Comparison of ENCODE assay signal across 9 cellular contexts in the genomic region with DNA sequence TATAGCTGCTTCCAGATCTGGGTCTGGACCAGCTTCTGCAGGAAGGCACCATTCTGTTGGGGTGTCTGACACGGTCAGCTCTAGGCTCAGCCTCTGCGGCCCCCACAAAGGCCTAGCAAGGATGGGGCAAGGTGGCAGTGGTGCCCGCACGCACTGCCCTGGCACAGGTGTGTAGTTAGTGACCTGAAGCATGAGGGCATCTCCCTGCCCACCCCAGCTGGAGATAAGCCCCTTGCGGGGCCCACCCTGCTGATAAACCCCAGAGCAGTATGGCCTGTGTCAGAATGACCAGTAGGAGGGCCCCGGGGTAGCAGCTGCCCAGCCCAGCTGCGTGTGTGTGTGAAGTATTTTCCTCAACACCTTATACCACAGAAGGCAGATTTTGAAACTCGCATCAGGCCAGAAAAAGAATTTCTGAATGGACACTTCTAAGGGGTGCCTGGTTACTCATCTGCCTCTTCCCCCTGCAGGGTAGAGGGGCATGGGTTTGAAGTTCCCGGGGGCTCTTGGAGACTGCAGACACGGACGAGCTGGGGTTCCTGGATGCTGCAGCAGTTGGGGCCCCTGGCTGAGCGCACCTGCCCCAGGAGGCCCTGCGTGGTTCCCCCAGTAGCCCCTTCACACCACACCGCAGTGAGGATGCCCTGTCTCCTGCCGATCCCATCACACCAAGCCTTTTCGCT. TPM values are rescaled to one million over a fixed set of nuclear protein-coding genes. Genes with fewer than 3 reads are reported as not detected.
DNase-seq lines count a peak whose midpoint lies in the region; ATAC-seq, FAIRE-seq and TF ChIP-seq lines count a peak whose summit lies in the region.
"Had no signal": no experiment of that assay in that cellular context is flagged by ENCODE, and none has a peak within 500 bp of the region (broad histone marks: within the 10 kb centered on the region; RNA-seq: fewer than 3 reads in every experiment).

No MANE protein-coding gene starts in this region.

- H2AFZ ChIP-seq in keratinocyte (ENCODE audit: control insufficient read depth, low read length) = no peak overlapping the region

- peak overlapping the region; percentile 4 for H3K4me3 Mint-ChIP-seq in natural killer cell
- no peak overlapping the region for H3K4me3 Mint-ChIP-seq in natural killer cell treated with Interleukin-12 subunit alpha and Interleukin-12 subunit beta and Interleukin-15 and Interleukin-18, amount 100 ng/mL, for 72 hours
- peak overlapping the region; percentile 13 for H3K4me3 Mint-ChIP-seq in activated CD4-positive, alpha-beta memory T cell treated with anti-CD3 and anti-CD28 coated beads, Interleukin-2, amount 10 ng/mL, durations not matched to agents 7 days and 5 days

- H3K9me3 Mint-ChIP-seq in natural killer cell = no peaks in the 10 kb centered on the region
- H3K9me3 Mint-ChIP-seq in natural killer cell treated with Interleukin-12 subunit alpha and Interleukin-12 subunit beta and Interleukin-15 and Interleukin-18, amount 100 ng/mL, for 72 hours = no peaks in the 10 kb centered on the region
- no peaks in the 10 kb centered on the region for H3K9me3 Mint-ChIP-seq in activated CD4-positive, alpha-beta memory T cell treated with anti-CD3 and anti-CD28 coated beads, Interleukin-2, amount 10 ng/mL, durations not matched to agents 7 days and 5 days

- H3K4me3 ChIP-seq in keratinocyte (ENCODE audit: control insufficient read depth in 2 of 3, extremely low read depth in 1 of 3, insufficient read depth in 2 of 3, low read depth in 1 of 3, low read length in 3 of 3) (no peak overlapping the region), transverse colon (no peak overlapping the region)

- H3K9me1 ChIP-seq in keratinocyte (ENCODE audit: control insufficient read depth, extremely low read depth, insufficient read depth, low read length) = peaks cover 7% of the 10 kb centered on the region

- in situ Hi-C loops in transverse colon (cut with MboI; ENCODE audit: low pct_ligation_motif_present in 1 of 4, low pct_unique_long_range_greater_than_20kb in 1 of 4, low sequenced_read_pairs in 3 of 4) = no loop called here

- intact Hi-C loops in natural killer cell (cut with micrococcal nuclease) (no loop called here), transverse colon (cut with DNase I; ENCODE audit: low total_unique reads) (no loop called here)

- H3K36me3 ChIP-seq in keratinocyte (ENCODE audit: control insufficient read depth in 2 of 2, extremely low read depth in 1 of 2, insufficient read depth in 2 of 2, low read length in 2 of 2) = peaks cover 21 to 38% of the 10 kb centered on the region in 2 experiments
- H3K36me3 ChIP-seq in transverse colon = peaks cover 0 to 4% (median 0%) of the 10 kb centered on the region in 4 donors

- H3K9me3 ChIP-seq in keratinocyte (ENCODE audit: control insufficient read depth, low read depth, low read length) (no peaks in the 10 kb centered on the region), transverse colon (no peaks in the 10 kb centered on the region)

- no peak for TF ChIP-seq EP300 in transverse colon (IDR thresholded peaks at IDR 0.05; ENCODE audit: low read depth)

- DNase-seq in natural killer cell (no peak), keratinocyte (ENCODE audit: low read depth, low spot score) (no peak), transverse colon (no peak), NCI-H1436 (lab: John Stamatoyannopoulos, UW) (no peak), NCI-H1105 treated with DMSO at 0.1 percent for 48 hours (lab: John Stamatoyannopoulos, UW) (no peak), NOMO-1 treated with DMSO at 0.1 percent for 48 hours (lab: John Stamatoyannopoulos, UW; ENCODE audit: unreplicated experiment) (no peak)
- DNase-seq in natural killer cell treated with Interleukin-12 subunit alpha and Interleukin-12 subunit beta and Interleukin-15 and Interleukin-18, amount 100 ng/mL, for 72 hours (ENCODE audit: low spot score) = no peak
- DNase-seq in activated CD4-positive, alpha-beta memory T cell treated with anti-CD3 and anti-CD28 coated beads, Interleukin-2, amount 10 ng/mL, durations not matched to agents 7 days and 5 days = no peak
- DNase-seq: NCI-H510A had no signal

- H3K4me1 Mint-ChIP-seq in natural killer cell = peaks cover 24 to 44% of the 10 kb centered on the region in 2 donors
- peaks cover 14 to 41% of the 10 kb centered on the region in 2 donors for H3K4me1 Mint-ChIP-seq in natural killer cell treated with Interleukin-12 subunit alpha and Interleukin-12 subunit beta and Interleukin-15 and Interleukin-18, amount 100 ng/mL, for 72 hours (ENCODE audit: low read depth in 2 of 2)
- peaks cover 51% of the 10 kb centered on the region for H3K4me1 Mint-ChIP-seq in activated CD4-positive, alpha-beta memory T cell treated with anti-CD3 and anti-CD28 coated beads, Interleukin-2, amount 10 ng/mL, durations not matched to agents 7 days and 5 days

- H3K27ac ChIP-seq in keratinocyte (ENCODE audit: control insufficient read depth, insufficient read depth, low read length) (no peak overlapping the region), transverse colon (peak overlapping the region; percentile 96 to 100 (median 98))

- no peaks in the 10 kb centered on the region for H3K27me3 ChIP-seq in keratinocyte (ENCODE audit: control insufficient read depth, extremely low read depth, insufficient read depth, low read length)
- no peaks in the 10 kb centered on the region for H3K27me3 ChIP-seq in transverse colon

- TF ChIP-seq CTCF in natural killer cell (IDR thresholded peaks at IDR 0.05) = no peak
- TF ChIP-seq CTCF in keratinocyte (optimal IDR thresholded peaks at IDR 0.05 in 1 of 3, IDR thresholded peaks at IDR 0.05 in 1 of 3, conservative IDR thresholded peaks at IDR 0.05 in 1 of 3; ENCODE audit: extremely low read depth in 1 of 3, insufficient read depth in 2 of 3, low read length in 3 of 3) = no peak
- TF ChIP-seq CTCF in transverse colon (IDR thresholded peaks at IDR 0.05) = no peak

- FAIRE-seq in keratinocyte (lab: Jason Lieb, UNC) = no peak

- H3K9ac ChIP-seq in keratinocyte (ENCODE audit: control insufficient read depth, extremely low read depth, insufficient read depth, low read length) = peak overlapping the region; percentile 15

- H3K4me2 ChIP-seq in keratinocyte (ENCODE audit: control insufficient read depth, extremely low read depth, insufficient read depth, low read depth, low read length) = no peak overlapping the region

- CTCF ChIA-PET in activated CD4-positive, alpha-beta memory T cell treated with anti-CD3 and anti-CD28 coated beads, Interleukin-2, amount 10 ng/mL, durations not matched to agents 7 days and 5 days (lab: Charles Lee) = no interaction called here

- no peak for TF ChIP-seq POLR2A in transverse colon (IDR thresholded peaks at IDR 0.05)

- 69% methylated on average over 11 of the region's 16 CpGs; no CpG with 5 or more reads in 1 of the 2 donors for WGBS in transverse colon (ENCODE audit: low coverage in 1 of 2), 2 donors

- H3K27me3 Mint-ChIP-seq in natural killer cell (ENCODE audit: low read depth in 2 of 2) = no peaks in the 10 kb centered on the region
- H3K27me3 Mint-ChIP-seq in natural killer cell treated with Interleukin-12 subunit alpha and Interleukin-12 subunit beta and Interleukin-15 and Interleukin-18, amount 100 ng/mL, for 72 hours = no peaks in the 10 kb centered on the region
- H3K27me3 Mint-ChIP-seq in activated CD4-positive, alpha-beta memory T cell treated with anti-CD3 and anti-CD28 coated beads, Interleukin-2, amount 10 ng/mL, durations not matched to agents 7 days and 5 days = no peaks in the 10 kb centered on the region

- dilution Hi-C loops in keratinocyte (cut with MboI; ENCODE audit: extremely low pct_ligation_motif_present, low sequenced_read_pairs) = no loop called here

- H3K27ac Mint-ChIP-seq in natural killer cell = peak overlapping the region; percentile 75 to 87
- H3K27ac Mint-ChIP-seq in natural killer cell treated with Interleukin-12 subunit alpha and Interleukin-12 subunit beta and Interleukin-15 and Interleukin-18, amount 100 ng/mL, for 72 hours = peak overlapping the region in 1 of 2 donors; percentile 59
- peak overlapping the region; percentile 68 for H3K27ac Mint-ChIP-seq in activated CD4-positive, alpha-beta memory T cell treated with anti-CD3 and anti-CD28 coated beads, Interleukin-2, amount 10 ng/mL, durations not matched to agents 7 days and 5 days

- peaks cover 57% of the 10 kb centered on the region for H3K79me2 ChIP-seq in keratinocyte (ENCODE audit: control insufficient read depth, insufficient read depth, low read length)

- no peak for ATAC-seq in natural killer cell
- no peak for ATAC-seq in natural killer cell treated with Interleukin-12 subunit alpha and Interleukin-12 subunit beta and Interleukin-15 and Interleukin-18, amount 100 ng/mL, for 72 hours

- POLR2A ChIA-PET in activated CD4-positive, alpha-beta memory T cell treated with anti-CD3 and anti-CD28 coated beads, Interleukin-2, amount 10 ng/mL, durations not matched to agents 7 days and 5 days (lab: Charles Lee) = interaction anchor here (0.6 to 2.6 kb wide), 15 partner anchors 8 to 183 kb away, joined by 3 to 10 read pairs (median 4); a partner anchor contains a TSS

- H4K20me1 ChIP-seq in keratinocyte (ENCODE audit: control insufficient read depth, extremely low read depth, insufficient read depth, low read length) = peaks cover 19% of the 10 kb centered on the region

- H3K4me1 ChIP-seq in keratinocyte (ENCODE audit: control insufficient read depth, extremely low read depth, insufficient read depth, low read length) = peaks cover 40% of the 10 kb centered on the region
- H3K4me1 ChIP-seq in transverse colon = peaks cover 45 to 87% (median 69%) of the 10 kb centered on the region in 4 donors

- H3K36me3 Mint-ChIP-seq in natural killer cell = no peaks in the 10 kb centered on the region
- peaks cover 5% of the 10 kb centered on the region for H3K36me3 Mint-ChIP-seq in natural killer cell treated with Interleukin-12 subunit alpha and Interleukin-12 subunit beta and Interleukin-15 and Interleukin-18, amount 100 ng/mL, for 72 hours
- peaks cover 52% of the 10 kb centered on the region for H3K36me3 Mint-ChIP-seq in activated CD4-positive, alpha-beta memory T cell treated with anti-CD3 and anti-CD28 coated beads, Interleukin-2, amount 10 ng/mL, durations not matched to agents 7 days and 5 days (ENCODE audit: low read depth)

RNA-seq across cellular contexts. Expression of a gene that starts 4.6 kb away (rescaled TPM):
- total RNA-seq in natural killer cell (100 to 1,000 TPM; 600 to 824 (median 689) TPM), transverse colon (100 to 1,000 TPM; 189 to 480 (median 323) TPM)
- total RNA-seq in natural killer cell treated with Interleukin-12 subunit alpha and Interleukin-12 subunit beta and Interleukin-15 and Interleukin-18, amount 100 ng/mL, for 72 hours = 100 to 1,000 TPM; 874 to 929 TPM
- 100 to 1,000 TPM; 636 to 661 TPM for total RNA-seq in activated CD4-positive, alpha-beta memory T cell treated with anti-CD3 and anti-CD28 coated beads, Interleukin-2, amount 10 ng/mL, durations not matched to agents 7 days and 5 days
- polyA plus RNA-seq in keratinocyte = 51.7 to 280 TPM (median 65.7 TPM) in 3 replicates
- 177 TPM for polyA plus RNA-seq in keratinocyte (2011; ENCODE audit: low read depth)
- 79.2 and 173 TPM in 2 replicates for polyA plus RNA-seq in keratinocyte (2011; cell fraction: cytosol; rRNA removed)
- 192 and 235 TPM in 2 replicates for polyA plus RNA-seq in keratinocyte (2011; cell fraction: nucleus; rRNA removed)
- polyA plus RNA-seq in keratinocyte (2012; ENCODE audit: low replicate concordance) = 180 and 708 TPM in 2 replicates
- polyA minus RNA-seq in keratinocyte = 26.6 to 165 TPM (median 38.6 TPM) in 3 replicates
- polyA minus RNA-seq in keratinocyte (2011; cell fraction: cytosol; rRNA and poly(A)+ RNA removed) = 263 TPM
- polyA minus RNA-seq in keratinocyte (2011; cell fraction: nucleus; rRNA and poly(A)+ RNA removed) = 52.4 and 54.8 TPM in 2 replicates

RNA-seq across cellular contexts. Expression of a gene that starts 6.2 kb away (rescaled TPM):
- total RNA-seq in natural killer cell (100 to 1,000 TPM; 334 to 468 (median 386) TPM), transverse colon (100 to 1,000 TPM; 486 to 732 (median 556) TPM)
- 100 to 1,000 TPM; 691 to 774 TPM for total RNA-seq in natural killer cell treated with Interleukin-12 subunit alpha and Interleukin-12 subunit beta and Interleukin-15 and Interleukin-18, amount 100 ng/mL, for 72 hours
- 100 to 1,000 TPM; 483 to 496 TPM for total RNA-seq in activated CD4-positive, alpha-beta memory T cell treated with anti-CD3 and anti-CD28 coated beads, Interleukin-2, amount 10 ng/mL, durations not matched to agents 7 days and 5 days
- 75.2 to 149 TPM (median 110 TPM) in 3 replicates for polyA plus RNA-seq in keratinocyte
- 1,303 TPM for polyA plus RNA-seq in keratinocyte (2011; ENCODE audit: low read depth)
- 161 and 187 TPM in 2 replicates for polyA plus RNA-seq in keratinocyte (2011; cell fraction: cytosol; rRNA removed)
- 310 and 353 TPM in 2 replicates for polyA plus RNA-seq in keratinocyte (2011; cell fraction: nucleus; rRNA removed)
- polyA plus RNA-seq in keratinocyte (2012; ENCODE audit: low replicate concordance) = 589 and 687 TPM in 2 replicates
- polyA minus RNA-seq in keratinocyte = 110 to 568 TPM (median 110 TPM) in 3 replicates
- 263 TPM for polyA minus RNA-seq in keratinocyte (2011; cell fraction: cytosol; rRNA and poly(A)+ RNA removed)
- 229 and 341 TPM in 2 replicates for polyA minus RNA-seq in keratinocyte (2011; cell fraction: nucleus; rRNA and poly(A)+ RNA removed)

RNA-seq across cellular contexts. Expression of a gene that starts 24.8 kb away (rescaled TPM):
- 100 to 1,000 TPM in 2 of 3 donors, 10 to 100 TPM in 1; 91.5 to 115 (median 105) TPM for total RNA-seq in natural killer cell
- total RNA-seq in natural killer cell treated with Interleukin-12 subunit alpha and Interleukin-12 subunit beta and Interleukin-15 and Interleukin-18, amount 100 ng/mL, for 72 hours = 100 to 1,000 TPM; 159 to 302 TPM
- total RNA-seq in activated CD4-positive, alpha-beta memory T cell treated with anti-CD3 and anti-CD28 coated beads, Interleukin-2, amount 10 ng/mL, durations not matched to agents 7 days and 5 days = 100 to 1,000 TPM; 159 to 160 TPM
- 49.6 to 84.5 TPM (median 68.3 TPM) in 3 replicates for polyA plus RNA-seq in keratinocyte
- 145 TPM for polyA plus RNA-seq in keratinocyte (2011; ENCODE audit: low read depth)
- 34.4 and 52.0 TPM in 2 replicates for polyA plus RNA-seq in keratinocyte (2011; cell fraction: cytosol; rRNA removed)
- polyA plus RNA-seq in keratinocyte (2011; cell fraction: nucleus; rRNA removed) = 35.9 and 36.9 TPM in 2 replicates
- 42.7 and 84.5 TPM in 2 replicates for polyA plus RNA-seq in keratinocyte (2012; ENCODE audit: low replicate concordance)
- polyA minus RNA-seq in keratinocyte = 52.5 to 62.2 TPM (median 53.3 TPM) in 3 replicates
- polyA minus RNA-seq in keratinocyte (2011; cell fraction: cytosol; rRNA and poly(A)+ RNA removed) = 71.4 TPM
- polyA minus RNA-seq in keratinocyte (2011; cell fraction: nucleus; rRNA and poly(A)+ RNA removed) = 12.3 and 16.3 TPM in 2 replicates
- 10 to 100 TPM; 23.1 to 47.7 (median 36.7) TPM for total RNA-seq in transverse colon

RNA-seq across cellular contexts. Expression of a gene that starts 24.9 kb away (rescaled TPM):
- total RNA-seq in natural killer cell (10 to 100 TPM; 40.1 to 50.9 (median 41.5) TPM), transverse colon (100 to 1,000 TPM in 1 of 4 donors, 10 to 100 TPM in 3; 56.7 to 126 (median 86.6) TPM)
- total RNA-seq in natural killer cell treated with Interleukin-12 subunit alpha and Interleukin-12 subunit beta and Interleukin-15 and Interleukin-18, amount 100 ng/mL, for 72 hours = 100 to 1,000 TPM in 1 of 2 donors, 10 to 100 TPM in 1; 81.3 to 112 TPM
- 10 to 100 TPM; 95.9 to 98.4 TPM for total RNA-seq in activated CD4-positive, alpha-beta memory T cell treated with anti-CD3 and anti-CD28 coated beads, Interleukin-2, amount 10 ng/mL, durations not matched to agents 7 days and 5 days
- 195 to 269 TPM (median 230 TPM) in 3 replicates for polyA plus RNA-seq in keratinocyte
- polyA plus RNA-seq in keratinocyte (2011; ENCODE audit: low read depth) = 222 TPM
- polyA plus RNA-seq in keratinocyte (2011; cell fraction: cytosol; rRNA removed) = 116 and 309 TPM in 2 replicates
- polyA plus RNA-seq in keratinocyte (2011; cell fraction: nucleus; rRNA removed) = 82.3 and 85.9 TPM in 2 replicates
- 183 and 209 TPM in 2 replicates for polyA plus RNA-seq in keratinocyte (2012; ENCODE audit: low replicate concordance)
- polyA minus RNA-seq in keratinocyte = 42.9 to 62.8 TPM (median 44.0 TPM) in 3 replicates
- polyA minus RNA-seq in keratinocyte (2011; cell fraction: cytosol; rRNA and poly(A)+ RNA removed) = 130 TPM
- 15.6 and 17.4 TPM in 2 replicates for polyA minus RNA-seq in keratinocyte (2011; cell fraction: nucleus; rRNA and poly(A)+ RNA removed)

RNA-seq across cellular contexts. Expression of a gene that starts 31.7 kb away (rescaled TPM):
- total RNA-seq in natural killer cell = not detected
- total RNA-seq in natural killer cell treated with Interleukin-12 subunit alpha and Interleukin-12 subunit beta and Interleukin-15 and Interleukin-18, amount 100 ng/mL, for 72 hours = not detected
- total RNA-seq in activated CD4-positive, alpha-beta memory T cell treated with anti-CD3 and anti-CD28 coated beads, Interleukin-2, amount 10 ng/mL, durations not matched to agents 7 days and 5 days = not detected
- 0.12 to 0.99 TPM in 2 of 3 replicates, not detected in the other for polyA plus RNA-seq in keratinocyte
- polyA plus RNA-seq in keratinocyte (2011; ENCODE audit: low read depth) = not detected
- polyA plus RNA-seq in keratinocyte (2011; cell fraction: cytosol; rRNA removed) = 0.10 and 0.11 TPM in 2 replicates
- 1.2 and 1.3 TPM in 2 replicates for polyA plus RNA-seq in keratinocyte (2011; cell fraction: nucleus; rRNA removed)
- polyA plus RNA-seq in keratinocyte (2012; ENCODE audit: low replicate concordance) = 0.15 and 1.3 TPM in 2 replicates
- not detected in 3 replicates for polyA minus RNA-seq in keratinocyte
- not detected for polyA minus RNA-seq in keratinocyte (2011; cell fraction: cytosol; rRNA and poly(A)+ RNA removed)
- polyA minus RNA-seq in keratinocyte (2011; cell fraction: nucleus; rRNA and poly(A)+ RNA removed) = not detected in 2 replicates
- under 1 TPM in 1 of 4 donors, not detected in 3; 0.68 TPM for total RNA-seq in transverse colon
